Comparison of ENCODE assay signal across 15 cellular contexts in genomic region chr17:75241143-75241430, GRCh38. TPM values are rescaled to one million over a fixed set of nuclear protein-coding genes. Genes with fewer than 3 reads are reported as not detected.
DNase-seq lines count a peak whose midpoint lies in the region; ATAC-seq, FAIRE-seq and TF ChIP-seq lines count a peak whose summit lies in the region.
"Had no signal": no experiment of that assay in that cellular context is flagged by ENCODE, and none has a peak within 500 bp of the region (broad histone marks: within the 10 kb centered on the region; RNA-seq: fewer than 3 reads in every experiment).

No MANE protein-coding gene starts in this region.

- H3K9me1 ChIP-seq in K562 (ENCODE audit: control insufficient read depth, insufficient read depth, low read length): no peaks in the 10 kb centered on the region

- H2BK15ac ChIP-seq in mesendoderm (replicated peaks; ENCODE audit: low read depth): no peak overlapping the region

- peak overlapping the region; percentile 41 for H3K27ac Mint-ChIP-seq in activated CD8-positive, alpha-beta T cell treated with anti-CD3 and anti-CD28 coated beads for 36 hours
- H3K27ac Mint-ChIP-seq in activated CD8-positive, alpha-beta T cell treated with anti-CD3 and anti-CD28 coated beads, Interleukin-2, amount 10 ng/mL, durations not matched to agents 7 days and 5 days: no peak overlapping the region
- H3K27ac Mint-ChIP-seq: activated naive CD8-positive, alpha-beta T cell treated with anti-CD3 and anti-CD28 coated beads, Interleukin-2, amount 10 ng/mL, durations not matched to agents 7 days and 5 days had no signal

- intact Hi-C loops in activated CD8-positive, alpha-beta T cell treated with anti-CD3 and anti-CD28 coated beads for 36 hours (cut with micrococcal nuclease): no loop called here
- intact Hi-C loops in K562 (cut with micrococcal nuclease): loop anchor here (2.0 kb wide), 1 partner anchor 20 kb away; the partner anchor contains the start of genes GGA3 and MRPS7

- H3K4me1 Mint-ChIP-seq in activated CD8-positive, alpha-beta T cell treated with anti-CD3 and anti-CD28 coated beads for 36 hours (ENCODE audit: low read depth): peaks cover 50% of the 10 kb centered on the region
- peaks cover 39% of the 10 kb centered on the region for H3K4me1 Mint-ChIP-seq in activated CD8-positive, alpha-beta T cell treated with anti-CD3 and anti-CD28 coated beads, Interleukin-2, amount 10 ng/mL, durations not matched to agents 7 days and 5 days (ENCODE audit: low read depth)

- H3K4ac ChIP-seq in mesendoderm (ENCODE audit: low read depth, low read length): no peak overlapping the region

- BruUV-seq in K562 (replicated peaks; lab: Mats Ljungman, UMichigan): no TSS peak

- no peak overlapping the region for H2BK120ac ChIP-seq in mesendoderm (ENCODE audit: low read depth, low read length)

- no peak overlapping the region for H2AK5ac ChIP-seq in mesendoderm (ENCODE audit: low read length)

- no peaks in the 10 kb centered on the region for H3K79me2 ChIP-seq in K562 (ENCODE audit: control insufficient read depth, insufficient read depth, low read length)
- H3K79me2 ChIP-seq in mesendoderm (ENCODE audit: control insufficient read depth, insufficient read depth, low read length): no peaks in the 10 kb centered on the region

- no peak overlapping the region for H3K4me3 ChIP-seq in K562
- no peak overlapping the region for H3K4me3 ChIP-seq in mesendoderm (ENCODE audit: low read length)
- H3K4me3 ChIP-seq in tibial nerve: no peak overlapping the region

- no peak overlapping the region for H3K18ac ChIP-seq in mesendoderm (ENCODE audit: low read length)

- TF ChIP-seq POLR2A in K562 (conservative IDR thresholded peaks at IDR 0.05) (no peak), tibial nerve (IDR thresholded peaks at IDR 0.05) (no peak)

- in situ Hi-C loops in K562 (cut with MboI): no loop called here

- no peak for FAIRE-seq in K562 (lab: Jason Lieb, UNC)
- FAIRE-seq: GM18507, GM19239, HTR-8/SVneo, keratinocyte had no signal

- WGBS in K562 (ENCODE audit: insufficient coverage, low coverage, missing lambda C conversion rate): 93% methylated on average over 7 of the region's 7 CpGs
- no CpG with 5 or more reads among the region's 7 CpGs for WGBS in mesendoderm (ENCODE audit: extremely low coverage, insufficient coverage, low lambda C conversion rate)
- WGBS in tibial nerve, 2 donors: 73 to 79% methylated on average over 5 to 6 of the region's 7 CpGs

- H3K36me3 ChIP-seq in K562 (ENCODE audit: control insufficient read depth, insufficient read depth, low read length) (peaks cover 98% of the 10 kb centered on the region), mesendoderm (ENCODE audit: control insufficient read depth, insufficient read depth, low read length) (peaks cover 12% of the 10 kb centered on the region), tibial nerve (peaks cover 9 to 100% (median 41%) of the 10 kb centered on the region in 3 donors)

- H3K4me3 Mint-ChIP-seq in activated CD8-positive, alpha-beta T cell treated with anti-CD3 and anti-CD28 coated beads for 36 hours: no peak overlapping the region
- H3K4me3 Mint-ChIP-seq in activated CD8-positive, alpha-beta T cell treated with anti-CD3 and anti-CD28 coated beads, Interleukin-2, amount 10 ng/mL, durations not matched to agents 7 days and 5 days: no peak overlapping the region
- H3K4me3 Mint-ChIP-seq: activated naive CD8-positive, alpha-beta T cell treated with anti-CD3 and anti-CD28 coated beads, Interleukin-2, amount 10 ng/mL, durations not matched to agents 7 days and 5 days had no signal

- CTCF ChIA-PET in activated CD8-positive, alpha-beta T cell treated with anti-CD3 and anti-CD28 coated beads for 36 hours (lab: Charles Lee): interaction anchor here (1.0 to 6.6 kb wide), 8 partner anchors 8 to 201 kb away, joined by 3 to 75 read pairs (median 39); partner anchors contain the start of genes GGA3, MIF4GD and MRPS7
- CTCF ChIA-PET in activated CD8-positive, alpha-beta T cell treated with anti-CD3 and anti-CD28 coated beads, Interleukin-2, amount 10 ng/mL, durations not matched to agents 7 days and 5 days (lab: Charles Lee): interaction anchor here (0.9 to 5.7 kb wide), 9 partner anchors 8 to 171 kb away, joined by 4 to 56 read pairs (median 13); partner anchors contain the start of genes GGA3, MIF4GD and MRPS7
- CTCF ChIA-PET in K562 (lab: Yijun Ruan, JAX; ENCODE audit: low intra/inter-chr PET ratio): interaction anchor here (1.0 to 3.1 kb wide), 4 partner anchors 20 to 507 kb away, joined by 3 to 20 read pairs (median 8); partner anchors contain the start of genes GGA3, MIF4GD and MRPS7

- TF ChIP-seq EP300 in K562 (IDR thresholded peaks at IDR 0.05; ENCODE audit: low read length) (no peak), tibial nerve (IDR thresholded peaks at IDR 0.05) (peak in 1 of 2 donors; percentile 47)

- peaks cover 27% of the 10 kb centered on the region for H4K20me1 ChIP-seq in K562 (replicated peaks; ENCODE audit: control insufficient read depth, insufficient read depth, low read length)

- peak overlapping the region; percentile 63 for H3K56ac ChIP-seq in mesendoderm (ENCODE audit: low read length)

- H3K9me3 ChIP-seq in K562 (replicated peaks; ENCODE audit: control insufficient read depth, insufficient read depth, low read depth, low read length) (no peaks in the 10 kb centered on the region), tibial nerve (no peaks in the 10 kb centered on the region)

- H3K4me2 ChIP-seq in K562 (ENCODE audit: insufficient read depth, low read length) (no peak overlapping the region), mesendoderm (ENCODE audit: low read length) (no peak overlapping the region)

- H3K9me3 Mint-ChIP-seq in activated CD8-positive, alpha-beta T cell treated with anti-CD3 and anti-CD28 coated beads for 36 hours: no peaks in the 10 kb centered on the region
- no peaks in the 10 kb centered on the region for H3K9me3 Mint-ChIP-seq in activated CD8-positive, alpha-beta T cell treated with anti-CD3 and anti-CD28 coated beads, Interleukin-2, amount 10 ng/mL, durations not matched to agents 7 days and 5 days (ENCODE audit: insufficient read depth)
- H3K9me3 Mint-ChIP-seq: activated naive CD8-positive, alpha-beta T cell treated with anti-CD3 and anti-CD28 coated beads, Interleukin-2, amount 10 ng/mL, durations not matched to agents 7 days and 5 days had no signal

- peaks cover 19 to 42% of the 10 kb centered on the region in 2 experiments for H3K4me1 ChIP-seq in K562 (replicated peaks in 1 of 2; ENCODE audit: control insufficient read depth in 2 of 2, insufficient read depth in 2 of 2, low read length in 2 of 2)
- no peaks in the 10 kb centered on the region for H3K4me1 ChIP-seq in mesendoderm (ENCODE audit: control insufficient read depth, low read depth, low read length)
- peaks cover 0 to 44% (median 8%) of the 10 kb centered on the region in 4 donors for H3K4me1 ChIP-seq in tibial nerve

- no peaks in the 10 kb centered on the region for H3K27me3 Mint-ChIP-seq in activated CD8-positive, alpha-beta T cell treated with anti-CD3 and anti-CD28 coated beads for 36 hours
- no peaks in the 10 kb centered on the region for H3K27me3 Mint-ChIP-seq in activated CD8-positive, alpha-beta T cell treated with anti-CD3 and anti-CD28 coated beads, Interleukin-2, amount 10 ng/mL, durations not matched to agents 7 days and 5 days (ENCODE audit: low read depth)
- H3K27me3 Mint-ChIP-seq: activated naive CD8-positive, alpha-beta T cell treated with anti-CD3 and anti-CD28 coated beads, Interleukin-2, amount 10 ng/mL, durations not matched to agents 7 days and 5 days had no signal

- POLR2A ChIA-PET in activated CD8-positive, alpha-beta T cell treated with anti-CD3 and anti-CD28 coated beads for 36 hours (lab: Charles Lee): interaction anchor here (0.8 to 6.9 kb wide), 4 partner anchors 10 to 48 kb away, joined by 3 to 50 read pairs (median 4); partner anchors contain the start of genes GGA3, MRPS7 and SLC25A19
- POLR2A ChIA-PET in activated CD8-positive, alpha-beta T cell treated with anti-CD3 and anti-CD28 coated beads, Interleukin-2, amount 10 ng/mL, durations not matched to agents 7 days and 5 days (lab: Charles Lee): interaction anchor here (3.0 kb wide), 1 partner anchor 21 kb away, joined by 14 read pairs; the partner anchor contains the start of genes GGA3 and MRPS7
- POLR2A ChIA-PET in K562 (lab: Yijun Ruan, JAX): interaction anchor here (0.7 to 3.1 kb wide), 18 partner anchors 11 to 513 kb away, joined by 3 to 38 read pairs (median 6); partner anchors contain the start of genes GGA3, MIF4GD, MRPS7 and NUP85

- ATAC-seq in activated CD8-positive, alpha-beta T cell treated with anti-CD3 and anti-CD28 coated beads for 36 hours: no peak
- no peak for ATAC-seq in activated CD8-positive, alpha-beta T cell treated with anti-CD3 and anti-CD28 coated beads, Interleukin-2, amount 10 ng/mL, durations not matched to agents 7 days and 5 days
- no peak for ATAC-seq in K562
- ATAC-seq in GM21360 (IDR thresholded peaks at IDR 0.05; ENCODE audit: unreplicated experiment): no peak
- ATAC-seq in HG03280 (IDR thresholded peaks at IDR 0.05; ENCODE audit: unreplicated experiment): no peak

- peak overlapping the region; percentile 16 to 38; a peak in 2 of 4 replicates for H3K9ac ChIP-seq in K562 (ENCODE audit: insufficient read depth in 1 of 2, low read depth in 2 of 2, low read length in 2 of 2)
- H3K9ac ChIP-seq in mesendoderm (ENCODE audit: low read length): no peak overlapping the region

- H3K27me3 ChIP-seq in K562 (ENCODE audit: control insufficient read depth in 2 of 2, insufficient read depth in 2 of 2, low read length in 2 of 2) (no peaks in the 10 kb centered on the region), mesendoderm (ENCODE audit: insufficient read depth, low read length, poor library complexity) (no peaks in the 10 kb centered on the region), tibial nerve (no peaks in the 10 kb centered on the region)

- no peak overlapping the region for H4K8ac ChIP-seq in mesendoderm (ENCODE audit: low read depth, low read length)

- no peak for DNase-seq in activated CD8-positive, alpha-beta T cell treated with anti-CD3 and anti-CD28 coated beads for 36 hours
- no peak for DNase-seq in activated CD8-positive, alpha-beta T cell treated with anti-CD3 and anti-CD28 coated beads, Interleukin-2, amount 10 ng/mL, durations not matched to agents 7 days and 5 days
- no peak for DNase-seq in K562 (ENCODE audit: extremely low read depth in 1 of 4, low spot score in 3 of 4)
- no peak for DNase-seq in mesendoderm
- DNase-seq in tibial nerve (ENCODE audit: low spot score in 2 of 2): peak; percentile 38 to 45
- no peak for DNase-seq in substantia nigra (lab: John Stamatoyannopoulos, UW)
- DNase-seq: NCI-H2107, NCI-H774 had no signal

- H3K36me3 Mint-ChIP-seq in activated CD8-positive, alpha-beta T cell treated with anti-CD3 and anti-CD28 coated beads for 36 hours (ENCODE audit: low read depth): peaks cover 53% of the 10 kb centered on the region
- peaks cover 65% of the 10 kb centered on the region for H3K36me3 Mint-ChIP-seq in activated CD8-positive, alpha-beta T cell treated with anti-CD3 and anti-CD28 coated beads, Interleukin-2, amount 10 ng/mL, durations not matched to agents 7 days and 5 days (ENCODE audit: low read depth)

- no peak overlapping the region for H2BK5ac ChIP-seq in mesendoderm (ENCODE audit: low read length)

- no peaks in the 10 kb centered on the region for H3K79me1 ChIP-seq in mesendoderm (ENCODE audit: low read length)

- TF ChIP-seq CTCF in activated CD8-positive, alpha-beta T cell treated with anti-CD3 and anti-CD28 coated beads for 36 hours (IDR thresholded peaks at IDR 0.05): no peak
- TF ChIP-seq CTCF in K562 (IDR thresholded peaks at IDR 0.05 in 2 of 3, conservative IDR thresholded peaks at IDR 0.05 in 1 of 3; ENCODE audit: insufficient read depth in 2 of 3, low read depth in 1 of 3, low read length in 3 of 3) (no peak), tibial nerve (IDR thresholded peaks at IDR 0.05) (no peak)

- no peak overlapping the region for H4K5ac ChIP-seq in mesendoderm (ENCODE audit: low read length)

- H3K23ac ChIP-seq in mesendoderm (ENCODE audit: low read length): no peak overlapping the region

- TF ChIP-seq RAD21 in K562 (CRISPR knock-in tag; conservative IDR thresholded peaks at IDR 0.05 in 1 of 2, IDR thresholded peaks at IDR 0.05 in 1 of 2): no peak

- H3K27ac ChIP-seq in K562 (ENCODE audit: extremely low read depth, low read depth, low read length): peak overlapping the region; percentile 23; the same call in 2 of the 3 replicates
- no peak overlapping the region for H3K27ac ChIP-seq in mesendoderm (ENCODE audit: low read depth, low read length)
- peak overlapping the region in 3 of 4 donors; percentile 20 to 70 (median 69) for H3K27ac ChIP-seq in tibial nerve
- no peak overlapping the region for H3K27ac ChIP-seq in substantia nigra (ENCODE audit: low read depth, low read length, poor library complexity, severe bottlenecking)

- no peak overlapping the region for H2AFZ ChIP-seq in K562 (ENCODE audit: low read depth, low read length)

RNA-seq across cellular contexts. Expression of gene GGA3, which starts 20.3 kb away (rescaled TPM):
- total RNA-seq in activated CD8-positive, alpha-beta T cell treated with anti-CD3 and anti-CD28 coated beads for 36 hours: 10 to 100 TPM; 65.5 to 65.8 TPM
- 10 to 100 TPM; 65.7 to 75.4 TPM for total RNA-seq in activated CD8-positive, alpha-beta T cell treated with anti-CD3 and anti-CD28 coated beads, Interleukin-2, amount 10 ng/mL, durations not matched to agents 7 days and 5 days
- total RNA-seq in K562 (2011; cell fraction: chromatin; rRNA removed; ENCODE audit: low replicate concordance): 229 and 410 TPM in 2 replicates
- total RNA-seq in K562 (2011; cell fraction: nucleolus; rRNA removed): 168 and 211 TPM in 2 replicates
- 138 and 145 TPM in 2 replicates for total RNA-seq in K562 (2011; cell fraction: nucleoplasm; rRNA removed)
- 16.3 and 27.7 TPM in 2 replicates for total RNA-seq in K562 (2014; rRNA removed)
- 25.4 and 26.5 TPM in 2 replicates for total RNA-seq in K562 (2014; rRNA removed; fragmentation: Illumina TruSeq; extraction: Trizol)
- 21.3 and 23.7 TPM in 2 replicates for total RNA-seq in K562 (2015; rRNA removed; fragmentation: Illumina TruSeq; extraction: Trizol)
- 60.9 and 64.9 TPM in 2 replicates for total RNA-seq in K562 (2021)
- polyA plus RNA-seq in K562 (2011; rRNA removed): 40.9 and 74.6 TPM in 2 replicates
- 24.6 and 25.5 TPM in 2 replicates for polyA plus RNA-seq in K562 (2011; cell fraction: cytosol; rRNA removed)
- 329 and 442 TPM in 2 replicates for polyA plus RNA-seq in K562 (2011; cell fraction: nucleus; rRNA removed)
- polyA plus RNA-seq in K562 (2012): 65.7 and 79.7 TPM in 2 replicates
- 51.7 and 54.2 TPM in 2 replicates for polyA plus RNA-seq in K562 (2014; fragmentation: Illumina TruSeq; extraction: Trizol)
- 1 to 10 TPM; 5.7 to 6.3 TPM for polyA plus RNA-seq in K562 (2014; fragmentation: Nextera tagmentation; extraction: Ambion mirVana)
- polyA plus RNA-seq in K562 (2014; rRNA removed): 41.2 and 45.9 TPM in 2 replicates
- polyA minus RNA-seq in K562 (2011; rRNA and poly(A)+ RNA removed): 76.1 and 105 TPM in 2 replicates
- polyA minus RNA-seq in K562 (2011; cell fraction: cytosol; rRNA and poly(A)+ RNA removed): 29.3 and 34.2 TPM in 2 replicates
- polyA minus RNA-seq in K562 (2011; cell fraction: nucleus; rRNA and poly(A)+ RNA removed): 52.4 and 72.0 TPM in 2 replicates
- 31.5 TPM for polyA plus RNA-seq in mesendoderm (2013, experiment 1 of 2)
- 31.1 TPM for polyA plus RNA-seq in mesendoderm (2013, experiment 2 of 2)
- total RNA-seq in tibial nerve: 10 to 100 TPM; 45.5 to 66.0 (median 56.6) TPM

RNA-seq across cellular contexts. Expression of gene MRPS7, which starts 20.6 kb away (rescaled TPM):
- 10 to 100 TPM; 76.3 to 80.0 TPM for total RNA-seq in activated CD8-positive, alpha-beta T cell treated with anti-CD3 and anti-CD28 coated beads for 36 hours
- 10 to 100 TPM; 62.1 to 66.1 TPM for total RNA-seq in activated CD8-positive, alpha-beta T cell treated with anti-CD3 and anti-CD28 coated beads, Interleukin-2, amount 10 ng/mL, durations not matched to agents 7 days and 5 days
- total RNA-seq in K562 (2011; cell fraction: chromatin; rRNA removed; ENCODE audit: low replicate concordance): 58.3 and 91.9 TPM in 2 replicates
- total RNA-seq in K562 (2011; cell fraction: nucleolus; rRNA removed): 73.0 and 88.6 TPM in 2 replicates
- total RNA-seq in K562 (2011; cell fraction: nucleoplasm; rRNA removed): 64.5 and 67.2 TPM in 2 replicates
- total RNA-seq in K562 (2014; rRNA removed): 115 and 137 TPM in 2 replicates
- total RNA-seq in K562 (2014; rRNA removed; fragmentation: Illumina TruSeq; extraction: Trizol): 128 and 142 TPM in 2 replicates
- total RNA-seq in K562 (2015; rRNA removed; fragmentation: Illumina TruSeq; extraction: Trizol): 124 and 132 TPM in 2 replicates
- total RNA-seq in K562 (2021): 117 and 120 TPM in 2 replicates
- 90.8 and 115 TPM in 2 replicates for polyA plus RNA-seq in K562 (2011; rRNA removed)
- 83.0 and 98.9 TPM in 2 replicates for polyA plus RNA-seq in K562 (2011; cell fraction: cytosol; rRNA removed)
- 73.0 and 76.0 TPM in 2 replicates for polyA plus RNA-seq in K562 (2011; cell fraction: nucleus; rRNA removed)
- polyA plus RNA-seq in K562 (2012): 60.3 and 98.2 TPM in 2 replicates
- polyA plus RNA-seq in K562 (2014; fragmentation: Illumina TruSeq; extraction: Trizol): 140 and 153 TPM in 2 replicates
- 100 to 1,000 TPM; 236 to 244 TPM for polyA plus RNA-seq in K562 (2014; fragmentation: Nextera tagmentation; extraction: Ambion mirVana)
- polyA plus RNA-seq in K562 (2014; rRNA removed): 107 and 126 TPM in 2 replicates
- polyA minus RNA-seq in K562 (2011; rRNA and poly(A)+ RNA removed): 75.2 and 86.1 TPM in 2 replicates
- 34.9 and 44.7 TPM in 2 replicates for polyA minus RNA-seq in K562 (2011; cell fraction: cytosol; rRNA and poly(A)+ RNA removed)
- 34.5 and 47.3 TPM in 2 replicates for polyA minus RNA-seq in K562 (2011; cell fraction: nucleus; rRNA and poly(A)+ RNA removed)
- 78.5 TPM for polyA plus RNA-seq in mesendoderm (2013, experiment 1 of 2)
- 78.0 TPM for polyA plus RNA-seq in mesendoderm (2013, experiment 2 of 2)
- 10 to 100 TPM; 31.2 to 36.6 (median 33.6) TPM for total RNA-seq in tibial nerve

RNA-seq across cellular contexts. Expression of gene MIF4GD, which starts 29.9 kb away (rescaled TPM):
- total RNA-seq in activated CD8-positive, alpha-beta T cell treated with anti-CD3 and anti-CD28 coated beads for 36 hours: 10 to 100 TPM; 42.4 to 43.8 TPM
- 10 to 100 TPM; 52.1 to 56.3 TPM for total RNA-seq in activated CD8-positive, alpha-beta T cell treated with anti-CD3 and anti-CD28 coated beads, Interleukin-2, amount 10 ng/mL, durations not matched to agents 7 days and 5 days
- total RNA-seq in K562 (2011; cell fraction: chromatin; rRNA removed; ENCODE audit: low replicate concordance): 28.8 and 42.4 TPM in 2 replicates
- total RNA-seq in K562 (2011; cell fraction: nucleolus; rRNA removed): 36.0 and 43.4 TPM in 2 replicates
- 32.6 and 37.5 TPM in 2 replicates for total RNA-seq in K562 (2011; cell fraction: nucleoplasm; rRNA removed)
- total RNA-seq in K562 (2014; rRNA removed) (22.4 and 25.2 TPM in 2 replicates), K562 (2014; rRNA removed; fragmentation: Illumina TruSeq; extraction: Trizol) (11.8 and 12.3 TPM in 2 replicates), K562 (2015; rRNA removed; fragmentation: Illumina TruSeq; extraction: Trizol) (13.2 and 14.0 TPM in 2 replicates), K562 (2021) (23.0 and 27.1 TPM in 2 replicates), tibial nerve (10 to 100 TPM; 18.4 to 53.1 (median 41.0) TPM)
- polyA plus RNA-seq in K562 (2011; rRNA removed) (50.8 and 53.9 TPM in 2 replicates), K562 (2014; fragmentation: Illumina TruSeq; extraction: Trizol) (25.5 and 28.1 TPM in 2 replicates), K562 (2014; fragmentation: Nextera tagmentation; extraction: Ambion mirVana) (10 to 100 TPM; 46.7 to 63.8 TPM), K562 (2014; rRNA removed) (30.6 and 36.0 TPM in 2 replicates)
- 71.3 and 91.1 TPM in 2 replicates for polyA plus RNA-seq in K562 (2011; cell fraction: cytosol; rRNA removed)
- 56.0 and 67.5 TPM in 2 replicates for polyA plus RNA-seq in K562 (2011; cell fraction: nucleus; rRNA removed)
- 28.0 and 61.3 TPM in 2 replicates for polyA plus RNA-seq in K562 (2012)
- 25.6 TPM in 2 replicates for polyA minus RNA-seq in K562 (2011; rRNA and poly(A)+ RNA removed)
- 13.5 and 16.8 TPM in 2 replicates for polyA minus RNA-seq in K562 (2011; cell fraction: cytosol; rRNA and poly(A)+ RNA removed)
- polyA minus RNA-seq in K562 (2011; cell fraction: nucleus; rRNA and poly(A)+ RNA removed): 8.3 and 15.0 TPM in 2 replicates
- 7.8 TPM for polyA plus RNA-seq in mesendoderm (2013, experiment 1 of 2)
- 8.2 TPM for polyA plus RNA-seq in mesendoderm (2013, experiment 2 of 2)

RNA-seq across cellular contexts. Expression of gene NUP85, which starts 35.6 kb away (rescaled TPM):
- total RNA-seq in activated CD8-positive, alpha-beta T cell treated with anti-CD3 and anti-CD28 coated beads for 36 hours: 100 to 1,000 TPM; 108 to 116 TPM
- 100 to 1,000 TPM; 135 TPM for total RNA-seq in activated CD8-positive, alpha-beta T cell treated with anti-CD3 and anti-CD28 coated beads, Interleukin-2, amount 10 ng/mL, durations not matched to agents 7 days and 5 days
- total RNA-seq in K562 (2011; cell fraction: chromatin; rRNA removed; ENCODE audit: low replicate concordance): 303 and 492 TPM in 2 replicates
- total RNA-seq in K562 (2011; cell fraction: nucleolus; rRNA removed): 243 and 287 TPM in 2 replicates
- 239 and 282 TPM in 2 replicates for total RNA-seq in K562 (2011; cell fraction: nucleoplasm; rRNA removed)
- total RNA-seq in K562 (2014; rRNA removed) (50.2 and 52.4 TPM in 2 replicates), K562 (2014; rRNA removed; fragmentation: Illumina TruSeq; extraction: Trizol) (99.8 and 115 TPM in 2 replicates), K562 (2015; rRNA removed; fragmentation: Illumina TruSeq; extraction: Trizol) (77.1 and 81.2 TPM in 2 replicates), K562 (2021) (121 and 127 TPM in 2 replicates), tibial nerve (10 to 100 TPM; 38.1 to 68.6 (median 53.2) TPM)
- polyA plus RNA-seq in K562 (2011; rRNA removed) (128 and 135 TPM in 2 replicates), K562 (2014; fragmentation: Illumina TruSeq; extraction: Trizol) (82.2 and 83.7 TPM in 2 replicates), K562 (2014; fragmentation: Nextera tagmentation; extraction: Ambion mirVana) (100 to 1,000 TPM; 156 to 177 TPM), K562 (2014; rRNA removed) (110 and 116 TPM in 2 replicates)
- polyA plus RNA-seq in K562 (2011; cell fraction: cytosol; rRNA removed): 184 and 192 TPM in 2 replicates
- polyA plus RNA-seq in K562 (2011; cell fraction: nucleus; rRNA removed): 521 and 638 TPM in 2 replicates
- polyA plus RNA-seq in K562 (2012): 56.6 and 88.3 TPM in 2 replicates
- polyA minus RNA-seq in K562 (2011; rRNA and poly(A)+ RNA removed): 62.4 and 87.2 TPM in 2 replicates
- polyA minus RNA-seq in K562 (2011; cell fraction: cytosol; rRNA and poly(A)+ RNA removed): 45.2 and 54.1 TPM in 2 replicates
- polyA minus RNA-seq in K562 (2011; cell fraction: nucleus; rRNA and poly(A)+ RNA removed): 79.4 and 108 TPM in 2 replicates
- 61.3 TPM for polyA plus RNA-seq in mesendoderm (2013, experiment 1 of 2)
- polyA plus RNA-seq in mesendoderm (2013, experiment 2 of 2): 63.1 TPM

RNA-seq across cellular contexts. Expression of gene SLC25A19, which starts 48.1 kb away (rescaled TPM):
- 10 to 100 TPM; 55.1 to 55.2 TPM for total RNA-seq in activated CD8-positive, alpha-beta T cell treated with anti-CD3 and anti-CD28 coated beads for 36 hours
- 10 to 100 TPM; 41.1 to 43.6 TPM for total RNA-seq in activated CD8-positive, alpha-beta T cell treated with anti-CD3 and anti-CD28 coated beads, Interleukin-2, amount 10 ng/mL, durations not matched to agents 7 days and 5 days
- total RNA-seq in K562 (2011; cell fraction: chromatin; rRNA removed; ENCODE audit: low replicate concordance): 80.8 and 110 TPM in 2 replicates
- 83.7 and 96.9 TPM in 2 replicates for total RNA-seq in K562 (2011; cell fraction: nucleolus; rRNA removed)
- 75.9 and 93.0 TPM in 2 replicates for total RNA-seq in K562 (2011; cell fraction: nucleoplasm; rRNA removed)
- total RNA-seq in K562 (2014; rRNA removed) (56.1 and 71.6 TPM in 2 replicates), K562 (2014; rRNA removed; fragmentation: Illumina TruSeq; extraction: Trizol) (35.9 and 45.2 TPM in 2 replicates), K562 (2015; rRNA removed; fragmentation: Illumina TruSeq; extraction: Trizol) (49.0 and 49.3 TPM in 2 replicates), K562 (2021) (73.4 and 76.6 TPM in 2 replicates), tibial nerve (10 to 100 TPM; 16.7 to 23.1 (median 20.1) TPM)
- polyA plus RNA-seq in K562 (2011; rRNA removed) (51.7 and 55.3 TPM in 2 replicates), K562 (2014; fragmentation: Illumina TruSeq; extraction: Trizol) (57.1 and 60.9 TPM in 2 replicates), K562 (2014; fragmentation: Nextera tagmentation; extraction: Ambion mirVana) (10 to 100 TPM; 33.4 to 49.3 TPM), K562 (2014; rRNA removed) (73.1 and 83.5 TPM in 2 replicates)
- 70.2 and 111 TPM in 2 replicates for polyA plus RNA-seq in K562 (2011; cell fraction: cytosol; rRNA removed)
- 50.7 and 83.5 TPM in 2 replicates for polyA plus RNA-seq in K562 (2011; cell fraction: nucleus; rRNA removed)
- 26.6 and 58.9 TPM in 2 replicates for polyA plus RNA-seq in K562 (2012)
- polyA minus RNA-seq in K562 (2011; rRNA and poly(A)+ RNA removed): 29.7 and 31.1 TPM in 2 replicates
- polyA minus RNA-seq in K562 (2011; cell fraction: cytosol; rRNA and poly(A)+ RNA removed): 18.5 and 33.6 TPM in 2 replicates
- 32.9 and 44.3 TPM in 2 replicates for polyA minus RNA-seq in K562 (2011; cell fraction: nucleus; rRNA and poly(A)+ RNA removed)
- polyA plus RNA-seq in mesendoderm (2013, experiment 1 of 2): 25.8 TPM
- 28.6 TPM for polyA plus RNA-seq in mesendoderm (2013, experiment 2 of 2)

Comparison
In these comparisons a context has a peak if more than half of its experiments do, and no peak if none do; other contexts are left out.
1. DNase-seq: peak in tibial nerve (2 of 2); none in activated CD8-positive, alpha-beta T cell treated with anti-CD3 and anti-CD28 coated beads for 36 hours (single experiment), activated CD8-positive, alpha-beta T cell treated with anti-CD3 and anti-CD28 coated beads, Interleukin-2, amount 10 ng/mL, durations not matched to agents 7 days and 5 days (single experiment), K562 (0 of 4), mesendoderm (single experiment) and substantia nigra (0 of 49).
2. H3K27ac ChIP-seq: peak in K562 (single experiment) and tibial nerve (3 of 4); none in mesendoderm (single experiment) and substantia nigra (single experiment).